Comparison of ENCODE assay signal across 8 cellular contexts in the genomic region with DNA sequence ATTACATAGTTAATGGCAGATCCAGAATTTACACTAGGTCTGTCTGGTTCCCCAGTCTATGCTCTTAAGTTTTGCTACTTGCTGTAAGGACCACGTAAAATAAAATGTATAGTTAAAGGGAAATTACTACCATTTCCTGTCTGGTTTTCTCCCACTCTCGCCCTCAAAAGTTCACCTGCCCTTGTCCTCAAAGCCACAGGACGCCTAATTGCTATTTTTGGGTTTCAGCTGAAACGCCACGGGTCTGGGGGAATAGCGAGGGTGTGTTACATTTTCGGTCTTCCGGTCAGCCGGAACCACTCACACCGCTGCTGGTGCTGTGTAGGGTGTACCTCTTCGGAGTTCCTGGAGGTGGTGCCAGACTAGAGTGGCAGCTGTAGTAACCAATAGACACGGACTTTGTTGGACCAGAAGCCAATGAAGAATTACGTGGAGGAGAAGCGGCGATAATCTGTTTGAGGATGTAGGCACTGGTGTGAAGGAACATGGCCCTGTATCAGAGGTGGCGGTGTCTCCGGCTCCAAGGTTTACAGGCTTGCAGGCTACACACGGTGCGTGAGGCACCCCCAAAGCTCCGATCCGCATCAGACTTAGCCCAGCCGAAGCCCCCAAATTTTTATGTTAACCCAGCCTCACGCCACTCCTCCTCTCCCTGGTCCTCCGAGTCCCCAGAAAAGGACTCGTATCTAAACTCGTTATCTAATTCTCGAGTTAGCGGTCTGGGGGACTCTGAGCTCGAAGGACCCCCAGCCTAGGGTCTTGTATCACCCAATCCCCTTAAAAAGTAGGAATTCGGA. TPM values are rescaled to one million over a fixed set of nuclear protein-coding genes. Genes with fewer than 3 reads are reported as not detected.
A peak's percentile ranks its signal among the peaks of the same experiment; 100 is the strongest.
DNase-seq lines count a peak whose midpoint lies in the region; ATAC-seq and TF ChIP-seq lines count a peak whose summit lies in the region.

A gene with protein sequence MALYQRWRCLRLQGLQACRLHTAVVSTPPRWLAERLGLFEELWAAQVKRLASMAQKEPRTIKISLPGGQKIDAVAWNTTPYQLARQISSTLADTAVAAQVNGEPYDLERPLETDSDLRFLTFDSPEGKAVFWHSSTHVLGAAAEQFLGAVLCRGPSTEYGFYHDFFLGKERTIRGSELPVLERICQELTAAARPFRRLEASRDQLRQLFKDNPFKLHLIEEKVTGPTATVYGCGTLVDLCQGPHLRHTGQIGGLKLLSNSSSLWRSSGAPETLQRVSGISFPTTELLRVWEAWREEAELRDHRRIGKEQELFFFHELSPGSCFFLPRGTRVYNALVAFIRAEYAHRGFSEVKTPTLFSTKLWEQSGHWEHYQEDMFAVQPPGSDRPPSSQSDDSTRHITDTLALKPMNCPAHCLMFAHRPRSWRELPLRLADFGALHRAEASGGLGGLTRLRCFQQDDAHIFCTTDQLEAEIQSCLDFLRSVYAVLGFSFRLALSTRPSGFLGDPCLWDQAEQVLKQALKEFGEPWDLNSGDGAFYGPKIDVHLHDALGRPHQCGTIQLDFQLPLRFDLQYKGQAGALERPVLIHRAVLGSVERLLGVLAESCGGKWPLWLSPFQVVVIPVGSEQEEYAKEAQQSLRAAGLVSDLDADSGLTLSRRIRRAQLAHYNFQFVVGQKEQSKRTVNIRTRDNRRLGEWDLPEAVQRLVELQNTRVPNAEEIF (plus strand): TSS at position 454 of the 797 bp plus-strand sequence. CDS start 32 bp downstream, at position 486.

- peak within 1 kb of the TSS; percentile 50 to 76 for H3K4me3 ChIP-seq in prostate gland
- peak within 1 kb of the TSS; percentile 58 for H3K4me3 ChIP-seq in urinary bladder (ENCODE audit: low read depth, low read length)

- ATAC-seq in HG02870 (IDR thresholded peaks at IDR 0.05; ENCODE audit: unreplicated experiment) (peak; percentile 99), left ventricle myocardium superior (peak; percentile 100)

- in situ Hi-C loops in GM13977 (cut with MboI; ENCODE audit: low pct_unique_long_range_greater_than_20kb, low sequenced_read_pairs, unreplicated experiment), result no loop called here

- H3K9me3 ChIP-seq in prostate gland, result no peaks in the 10 kb centered on the region

- H3K36me3 ChIP-seq in prostate gland, result no peaks in the 10 kb centered on the region
- H3K36me3 ChIP-seq in urinary bladder (ENCODE audit: insufficient read depth), result peaks cover 1% of the 10 kb centered on the region

- H3K27me3 ChIP-seq in prostate gland (replicated peaks; ENCODE audit: insufficient read depth), result no peaks in the 10 kb centered on the region

- DNase-seq in GM13977 (ENCODE audit: low spot score) (peak; percentile 95), NCI-H146 treated with DMSO at 0.1 percent for 48 hours (lab: John Stamatoyannopoulos, UW; ENCODE audit: unreplicated experiment) (peak; percentile 98), amygdala (lab: John Stamatoyannopoulos, UW) (peak; percentile 12 to 97 (median 85)), left ventricle myocardium superior (peak; percentile 88), prostate gland (ENCODE audit: low spot score) (peak; percentile 96)

- H3K4me1 ChIP-seq in prostate gland (replicated peaks) (peaks cover 4% of the 10 kb centered on the region), urinary bladder (ENCODE audit: insufficient read depth) (no peaks in the 10 kb centered on the region)

- H3K27ac ChIP-seq in prostate gland (peak within 1 kb of the TSS; percentile 63 to 80), urinary bladder (ENCODE audit: low read depth) (no peak within 1 kb of the TSS)

- under 1% methylated on average over 27 of the region's 30 CpGs for WGBS in prostate gland
- WGBS in urinary bladder, result under 1% methylated on average over 30 of the region's 30 CpGs

- peak; percentile 60 for TF ChIP-seq POLR2A in prostate gland (IDR thresholded peaks at IDR 0.05)

- intact Hi-C loops in T-helper 1 cell treated with Interleukin-12 subunit alpha and Interleukin-12 subunit beta and Interleukin-4 antibody, amounts not matched to agents 30 ng/mL and 1 ng/mL, for 36 hours (cut with micrococcal nuclease), result loop anchor here (1.0 to 10.0 kb wide), 15 partner anchors 28 to 570 kb away; partner anchors contain the start of genes ADAMTSL4, CDC42SE1, CERS2 and ENSA
- intact Hi-C loops in left ventricle myocardium superior (cut with micrococcal nuclease), result no loop called here
- intact Hi-C loops in prostate gland (cut with DNase I), result loop anchor here (5.0 kb wide), 1 partner anchor 45 kb away; no protein-coding TSS in a partner anchor

- TF ChIP-seq CTCF in GM13977 (IDR thresholded peaks at IDR 0.05; ENCODE audit: extremely low read depth, insufficient read depth, missing control alignments) (no peak), prostate gland (IDR thresholded peaks at IDR 0.05) (peak in 3 of 4 experiments; percentile 16 to 77 (median 68))

RNA-seq across cellular contexts. Expression of the gene that starts here (rescaled TPM):
- total RNA-seq in T-helper 1 cell treated with Interleukin-12 subunit alpha and Interleukin-12 subunit beta and Interleukin-4 antibody, amounts not matched to agents 30 ng/mL and 1 ng/mL, for 36 hours, result 38.0 and 40.8 TPM in 2 replicates
- 31.3 TPM for total RNA-seq in left ventricle myocardium superior
- total RNA-seq in prostate gland, result 10 to 100 TPM; 17.4 to 30.2 TPM
- 18.0 TPM for total RNA-seq in urinary bladder
- 15.8 TPM for polyA plus RNA-seq in urinary bladder
